29 cellular contexts compared by ENCODE assay signal in genomic region chr4:154407483-154407882, GRCh38.
"Had no signal": no experiment of that assay in that cellular context is flagged by ENCODE, and none has a peak within 500 bp of the region (broad histone marks: within the 10 kb centered on the region; RNA-seq: fewer than 3 reads in every experiment).

No MANE protein-coding gene starts in this region.

- H3K4me3 Mint-ChIP-seq: mesothelial cell of epicardium; natural killer cell; neural crest cell; stimulated activated naive B cell treated with anti-CD40 and anti-IgM and Interleukin-4, amounts not matched to agents 10 μg/mL and 1 μg/mL and 100 μg/mL, for 72 hours had no signal

- ATAC-seq: heart right ventricle; left cardiac atrium; left lung; natural killer cell; pancreas; psoas muscle; sciatic nerve; stimulated activated naive CD8-positive, alpha-beta T cell treated with anti-CD3 and anti-CD28 coated beads, Interleukin-15, Interleukin-2, amounts not matched to agents 100 U/mL and 50 U/mL, for 24 hours had no signal

- DNase-seq: heart right ventricle; kidney glomerular epithelial cell; left cardiac atrium; left lung; mesendoderm; natural killer cell; nucleus accumbens; pancreas; posterior cingulate gyrus; psoas muscle; stimulated activated CD4-positive, alpha-beta T cell treated with anti-CD3 and anti-CD28 coated beads, Interleukin-12 subunit alpha, Interleukin-12 subunit beta, amount 100 ng/mL, for 4 hours; stimulated activated CD4-positive, alpha-beta T cell treated with anti-CD3 and anti-CD28 coated beads, Interleukin-15, amount 100 ng/mL, for 24 hours; stimulated activated CD4-positive, alpha-beta T cell treated with anti-CD3 and anti-CD28 coated beads, Interleukin-2, amount 100 ng/mL, for 24 hours; stimulated activated CD4-positive, alpha-beta T cell treated with anti-CD3 and anti-CD28 coated beads, Interleukin-4, amount 100 ng/mL, for 1 hour; stimulated activated naive B cell treated with anti-CD40 and anti-IgM and Interleukin-4, amounts not matched to agents 10 μg/mL and 1 μg/mL and 100 μg/mL, for 72 hours; stimulated activated naive CD8-positive, alpha-beta T cell treated with anti-CD3 and anti-CD28 coated beads, Interleukin-15, Interleukin-2, amounts not matched to agents 100 U/mL and 50 U/mL, for 24 hours; stomach; testis; thyroid gland; transverse colon; upper lobe of left lung had no signal

- H3K4me3 ChIP-seq: heart right ventricle, hepatocyte, left lung, lung, pancreas, psoas muscle, right atrium auricular region, skin epidermis, stomach, testis, thyroid gland, transverse colon, upper lobe of left lung, vagina had no signal

- H3K4me1 Mint-ChIP-seq: natural killer cell, neural crest cell had no signal

- H3K4me1 ChIP-seq: heart right ventricle, left lung, pancreas, psoas muscle, right atrium auricular region, stomach, testis, thyroid gland, transverse colon, upper lobe of left lung, vagina had no signal

- H3K27ac Mint-ChIP-seq: mesothelial cell of epicardium; natural killer cell; stimulated activated naive B cell treated with anti-CD40 and anti-IgM and Interleukin-4, amounts not matched to agents 10 μg/mL and 1 μg/mL and 100 μg/mL, for 72 hours had no signal

- H3K36me3 ChIP-seq: heart right ventricle, left lung, pancreas, right atrium auricular region, stomach, thyroid gland, transverse colon, upper lobe of left lung, vagina had no signal

- H3K36me3 Mint-ChIP-seq: mesothelial cell of epicardium; natural killer cell; stimulated activated naive B cell treated with anti-CD40 and anti-IgM and Interleukin-4, amounts not matched to agents 10 μg/mL and 1 μg/mL and 100 μg/mL, for 72 hours had no signal

- H3K9me3 ChIP-seq: left lung, pancreas, psoas muscle, stomach, testis, thyroid gland, transverse colon, upper lobe of left lung, vagina had no signal
